8 cellular contexts compared by ENCODE assay signal in genomic region chr10:101066890-101067355, GRCh38. TPM values are rescaled to one million over a fixed set of nuclear protein-coding genes. Genes with fewer than 3 reads are reported as not detected.
DNase-seq lines count a peak whose midpoint lies in the region; ATAC-seq lines count a peak whose summit lies in the region.

No MANE protein-coding gene starts in this region.

- peak overlapping the region; percentile 88 for H3K4me3 Mint-ChIP-seq in T-helper 17 cell

- peaks cover 36% of the 10 kb centered on the region for H3K27me3 Mint-ChIP-seq in T-helper 17 cell

- H3K27ac Mint-ChIP-seq in T-helper 17 cell: no peak overlapping the region

- no peaks in the 10 kb centered on the region for H3K36me3 Mint-ChIP-seq in T-helper 17 cell (ENCODE audit: low read depth)

- no peak overlapping the region for H3K27ac ChIP-seq in skeletal muscle tissue (ENCODE audit: low read depth, low read length)

- H3K4me1 Mint-ChIP-seq in T-helper 17 cell: peaks cover 20% of the 10 kb centered on the region

- peak overlapping the region in 2 of 3 donors; percentile 38 to 71 for H3K9ac ChIP-seq in skeletal muscle tissue (ENCODE audit: low read depth in 1 of 3, low read length in 3 of 3)

- H3K4me3 ChIP-seq in skeletal muscle tissue (ENCODE audit: low read length in 3 of 3): peak overlapping the region; percentile 55 to 72 (median 72)

- H3K36me3 ChIP-seq in skeletal muscle tissue (ENCODE audit: control insufficient read depth in 3 of 3, insufficient read depth in 3 of 3, low read length in 3 of 3): no peaks in the 10 kb centered on the region

- DNase-seq in DMS79 treated with DMSO at 0.1 percent for 48 hours (lab: John Stamatoyannopoulos, UW) (peak; percentile 13), DMS79 (lab: John Stamatoyannopoulos, UW) (no peak), T-helper 17 cell (no peak), left cardiac atrium (peak; percentile 33), pons (ENCODE audit: low spot score) (no peak)

- no peaks in the 10 kb centered on the region for H3K9me3 ChIP-seq in T-helper 17 cell (ENCODE audit: control insufficient read depth, low read length, poor library complexity, severe bottlenecking)
- no peaks in the 10 kb centered on the region for H3K9me3 ChIP-seq in skeletal muscle tissue (ENCODE audit: control insufficient read depth in 3 of 3, low read length in 3 of 3)

- H3K4me1 ChIP-seq in skeletal muscle tissue (ENCODE audit: control insufficient read depth in 3 of 3, insufficient read depth in 3 of 3, low read length in 3 of 3): peaks cover 45 to 53% (median 48%) of the 10 kb centered on the region in 3 donors

- H3K27me3 ChIP-seq in skeletal muscle tissue (ENCODE audit: control insufficient read depth in 3 of 3, insufficient read depth in 3 of 3, low read length in 3 of 3): peaks cover 0 to 45% (median 36%) of the 10 kb centered on the region in 3 donors

- ATAC-seq in T-helper 17 cell: no peak
- ATAC-seq in left cardiac atrium: peak; percentile 1 to 3
- no peak for ATAC-seq in HG03108 (IDR thresholded peaks at IDR 0.05; ENCODE audit: unreplicated experiment)
- no peak for ATAC-seq in HG03097 (IDR thresholded peaks at IDR 0.05; ENCODE audit: low FRiP score, unreplicated experiment)

- intact Hi-C loops in left cardiac atrium (cut with DNase I): no loop called here

RNA-seq across cellular contexts. Expression of gene KAZALD1, which starts 5.1 kb away (rescaled TPM):
- total RNA-seq in T-helper 17 cell (not detected), left cardiac atrium (1 to 10 TPM; 7.1 to 7.2 TPM), skeletal muscle tissue (23.5 TPM)

RNA-seq across cellular contexts. Expression of gene SFXN3, which starts 35.9 kb away (rescaled TPM):
- 10 to 100 TPM; 40.8 to 51.5 TPM for total RNA-seq in T-helper 17 cell
- 10 to 100 TPM; 22.8 to 28.9 TPM for total RNA-seq in left cardiac atrium
- total RNA-seq in skeletal muscle tissue: 18.8 TPM

RNA-seq across cellular contexts. Expression of gene PDZD7, which starts 36.0 kb away (rescaled TPM):
- total RNA-seq in T-helper 17 cell (1 to 10 TPM in 1 of 2 donors, under 1 TPM in 1; 0.65 to 1.1 TPM), left cardiac atrium (under 1 TPM; 0.44 to 0.50 TPM), skeletal muscle tissue (1.0 TPM)

Comparison
In these comparisons a context has a peak if more than half of its experiments do, and no peak if none do; other contexts are left out.
1. DNase-seq: peak in DMS79 treated with DMSO at 0.1 percent for 48 hours (single experiment) and left cardiac atrium (single experiment); none in DMS79 (single experiment), T-helper 17 cell (0 of 3) and pons (single experiment).
2. ATAC-seq: peak in left cardiac atrium (2 of 2); none in T-helper 17 cell (single experiment), HG03108 (single experiment) and HG03097 (single experiment).
3. RNA of gene KAZALD1, which starts 5.1 kb away (total RNA-seq): 23.5 TPM in skeletal muscle tissue (single experiment) and 7.1 to 7.2 TPM in left cardiac atrium; not detected in T-helper 17 cell; every median in the first group is over 4 times any median in the second.